Comparison of ENCODE assay signal across 19 cellular contexts in the genomic region with DNA sequence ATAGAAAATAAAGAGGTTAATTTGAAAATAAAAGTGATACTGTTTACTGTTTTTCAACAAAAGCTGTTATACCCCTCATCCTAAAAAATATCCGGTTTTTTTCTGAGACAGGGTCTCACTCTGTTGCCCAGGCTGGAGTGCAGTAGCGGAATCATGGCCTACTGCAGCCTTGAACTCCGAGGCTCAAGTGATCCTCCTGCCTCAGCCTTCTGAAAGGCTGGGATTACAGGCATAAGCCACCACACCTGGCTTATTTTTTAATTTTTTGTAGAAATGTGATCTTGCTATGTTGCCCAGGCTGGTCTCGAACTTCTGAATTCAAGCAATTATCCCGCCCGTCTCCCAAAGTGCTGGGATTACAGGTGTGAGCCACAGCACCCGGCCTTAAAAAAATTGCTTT.
"Had no signal": no experiment of that assay in that cellular context is flagged by ENCODE, and none has a peak within 500 bp of the region (broad histone marks: within the 10 kb centered on the region; RNA-seq: fewer than 3 reads in every experiment).

No MANE protein-coding gene starts in this region.

- H3K27me3 ChIP-seq: MG63, SJSA1 had no signal

- H3K27ac ChIP-seq: SJSA1, SK-N-MC had no signal

- DNase-seq: KBM-7, MG63, NCI-H1092, NCI-H1436, NCI-H187, NCI-H2029, NCI-H2081 treated with DMSO at 0.1 percent for 48 hours, NCI-H2171, NCI-H226, NCI-H446, NCI-H510A, NCI-H524 treated with DMSO at 0.1 percent for 48 hours, NCI-H69, NCI-H774, Right ventricle myocardium superior, RPMI8226, SIG-M5 had no signal

- H3K9me3 ChIP-seq: MG63, SJSA1 had no signal

- H3K4me1 ChIP-seq: SJSA1 had no signal

- H3K4me3 ChIP-seq: MG63, SJSA1, SK-N-MC had no signal
